In the genomic region with DNA sequence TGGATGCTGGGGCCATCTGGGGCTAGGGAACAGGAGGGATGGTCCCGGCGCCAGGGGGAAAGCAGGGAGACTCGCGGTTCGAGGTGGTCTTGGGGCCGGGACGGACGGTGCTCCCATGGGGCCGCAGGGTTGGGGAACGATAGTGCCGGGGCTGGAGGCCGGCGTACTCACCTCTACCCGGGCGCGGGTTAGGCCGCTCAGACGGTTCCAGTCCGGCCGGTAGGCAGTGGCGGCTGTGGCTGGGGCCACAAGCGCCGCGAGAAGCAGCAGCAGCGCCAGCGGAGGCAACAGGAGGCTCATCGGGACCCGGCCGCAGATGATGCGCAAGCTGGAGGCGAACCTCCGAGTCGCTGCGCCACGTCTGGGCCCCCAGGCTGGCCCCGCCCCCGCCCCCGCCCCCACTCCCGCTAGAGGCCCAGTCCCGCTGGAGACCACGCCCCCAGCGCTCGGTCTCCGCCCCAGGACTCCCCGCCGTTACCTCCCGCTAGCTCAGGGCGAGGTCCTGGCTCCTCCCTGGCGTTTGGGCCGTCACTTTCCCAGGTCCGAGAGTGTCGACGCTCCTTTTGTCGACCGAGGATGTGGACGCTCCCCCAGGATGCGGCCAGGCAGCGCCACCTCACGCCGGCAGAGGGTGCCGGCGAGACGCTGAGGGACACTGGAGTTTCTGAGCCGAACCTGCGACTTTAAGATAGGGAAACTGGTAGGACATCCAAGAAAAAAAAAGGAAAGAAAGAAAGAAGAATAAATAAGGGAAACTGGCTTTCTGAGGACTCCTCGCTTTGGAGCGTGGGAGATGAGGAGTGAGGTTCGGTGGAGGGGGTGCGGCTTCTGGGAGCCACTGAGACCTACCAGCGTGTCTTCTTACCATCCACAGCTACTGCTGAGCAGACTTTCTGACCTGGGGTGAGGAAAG, we compare ENCODE assay signal across 8 cellular contexts.
DNase-seq lines count a peak whose midpoint lies in the region; ATAC-seq and FAIRE-seq lines count a peak whose summit lies in the region.

A gene with protein sequence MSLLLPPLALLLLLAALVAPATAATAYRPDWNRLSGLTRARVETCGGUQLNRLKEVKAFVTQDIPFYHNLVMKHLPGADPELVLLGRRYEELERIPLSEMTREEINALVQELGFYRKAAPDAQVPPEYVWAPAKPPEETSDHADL (minus strand): TSS at position 363 of the 913 bp plus-strand sequence. CDS start 63 bp downstream, at position 300.

- FAIRE-seq in A204.1 (lab: Jason Lieb, UNC): peak; percentile 83

- H3K27me3 ChIP-seq in layer of hippocampus (ENCODE audit: control insufficient read depth, insufficient read depth, low read length): no peaks in the 10 kb centered on the region

- DNase-seq in NCI-H226: peak; percentile 87
- DNase-seq in activated CD4-positive, alpha-beta T cell treated with anti-CD3 and anti-CD28 coated beads for 4 hours: peak; percentile 81 to 88
- DNase-seq in stimulated activated CD4-positive, alpha-beta T cell treated with anti-CD3 and anti-CD28 coated beads, Interleukin-1b, Interleukin-23, amount 100 ng/mL, for 24 hours (ENCODE audit: low read depth in 4 of 4, low spot score in 1 of 4): peak; percentile 60 to 89 (median 71)

- H3K27ac ChIP-seq in cingulate gyrus (ENCODE audit: low read depth, low read length) (peak within 1 kb of the TSS; percentile 88), layer of hippocampus (ENCODE audit: low read depth, low read length) (peak within 1 kb of the TSS; percentile 88)

- ATAC-seq in GM18858 (IDR thresholded peaks at IDR 0.05; ENCODE audit: unreplicated experiment) (peak; percentile 47), HG03066 (IDR thresholded peaks at IDR 0.05; ENCODE audit: low read depth, unreplicated experiment) (peak; percentile 62)

Comparison
In these comparisons a context has a peak if more than half of its experiments do, and no peak if none do; other contexts are left out.
1. Peak in every context shown above with its lines: DNase-seq, ATAC-seq and H3K27ac ChIP-seq.